13 cellular contexts compared by ENCODE assay signal in genomic region chr4:139184129-139184528, GRCh38. TPM values are rescaled to one million over a fixed set of nuclear protein-coding genes. Genes with fewer than 3 reads are reported as not detected.
DNase-seq lines count a peak whose midpoint lies in the region; ATAC-seq, FAIRE-seq and TF ChIP-seq lines count a peak whose summit lies in the region.
"Had no signal": no experiment of that assay in that cellular context is flagged by ENCODE, and none has a peak within 500 bp of the region (broad histone marks: within the 10 kb centered on the region; RNA-seq: fewer than 3 reads in every experiment).

No MANE protein-coding gene starts in this region.

- H3K4me3 Mint-ChIP-seq in brain (peak overlapping the region in 1 of 5 experiments; percentile 66), glutamatergic neuron (ENCODE audit: unreplicated experiment) (no peak overlapping the region)

- no peak overlapping the region for H3K27ac Mint-ChIP-seq in brain
- no peak overlapping the region for H3K27ac Mint-ChIP-seq in glutamatergic neuron (ENCODE audit: unreplicated experiment)

- H3K27me3 Mint-ChIP-seq in brain (peaks cover 6% of the 10 kb centered on the region), glutamatergic neuron (ENCODE audit: unreplicated experiment) (peaks cover 7% of the 10 kb centered on the region)

- peak; percentile 24 for TF ChIP-seq CTCF in brain (conservative IDR thresholded peaks at IDR 0.05)
- no peak for TF ChIP-seq CTCF in pancreas (IDR thresholded peaks at IDR 0.05)
- no peak for TF ChIP-seq CTCF in glutamatergic neuron (IDR thresholded peaks at IDR 0.05; ENCODE audit: partially characterized antibody, unreplicated experiment)

- H3K4me3 ChIP-seq in Karpas-422 (ENCODE audit: low read length) (no peak overlapping the region), pancreas (no peak overlapping the region)
- H3K4me3 ChIP-seq: BLaER1, heart left ventricle, skin epidermis, upper lobe of left lung had no signal

- H3K4me1 Mint-ChIP-seq in brain: peaks cover 3% of the 10 kb centered on the region
- H3K4me1 Mint-ChIP-seq in glutamatergic neuron (ENCODE audit: low read depth, unreplicated experiment): no peaks in the 10 kb centered on the region

- H3K9me3 Mint-ChIP-seq in brain: no peaks in the 10 kb centered on the region
- H3K9me3 Mint-ChIP-seq in glutamatergic neuron (ENCODE audit: unreplicated experiment): no peaks in the 10 kb centered on the region

- ATAC-seq in pancreas (peak in 3 of 4 donors; percentile 61 to 75 (median 72)), HG02759 (IDR thresholded peaks at IDR 0.05; ENCODE audit: unreplicated experiment) (no peak)

- intact Hi-C loops in pancreas (cut with DNase I): no loop called here

- H3K27me3 ChIP-seq in Karpas-422 (ENCODE audit: low read length) (no peaks in the 10 kb centered on the region), pancreas (no peaks in the 10 kb centered on the region)
- H3K27me3 ChIP-seq: BLaER1, heart left ventricle, upper lobe of left lung had no signal

- no peaks in the 10 kb centered on the region for H3K9me2 ChIP-seq in Karpas-422 (replicated peaks; ENCODE audit: insufficient read depth, low read length)

- no peak for FAIRE-seq in pancreas (lab: Jason Lieb, UNC)

- no peaks in the 10 kb centered on the region for H3K9me3 ChIP-seq in Karpas-422 (ENCODE audit: low read length)
- no peaks in the 10 kb centered on the region for H3K9me3 ChIP-seq in pancreas
- H3K9me3 ChIP-seq: BLaER1, heart left ventricle, upper lobe of left lung had no signal

- H3K4me2 ChIP-seq in Karpas-422 (ENCODE audit: low read depth, low read length, poor library complexity, severe bottlenecking): no peak overlapping the region
- H3K4me2 ChIP-seq: BLaER1 had no signal

- no peak overlapping the region for H3K27ac ChIP-seq in Karpas-422 (ENCODE audit: low read length)
- H3K27ac ChIP-seq in pancreas: no peak overlapping the region
- H3K27ac ChIP-seq: BLaER1, heart left ventricle, skin epidermis, upper lobe of left lung had no signal

- H3K36me3 Mint-ChIP-seq in brain: no peaks in the 10 kb centered on the region
- peaks cover 4% of the 10 kb centered on the region for H3K36me3 Mint-ChIP-seq in glutamatergic neuron (ENCODE audit: unreplicated experiment)

- H2AFZ ChIP-seq in Karpas-422 (ENCODE audit: low read length): no peak overlapping the region

- DNase-seq in NOMO-1 treated with DMSO at 0.1 percent for 48 hours (lab: John Stamatoyannopoulos, UW; ENCODE audit: unreplicated experiment): peak; percentile 43
- DNase-seq in NOMO-1 treated with dmso at 0.1 percent for 144 hours (lab: John Stamatoyannopoulos, UW; ENCODE audit: unreplicated experiment): no peak
- peak; percentile 48 for DNase-seq in Karpas-422
- DNase-seq in pancreas: no peak
- DNase-seq in NCI-H1105 treated with DMSO at 0.1 percent for 48 hours (lab: John Stamatoyannopoulos, UW): no peak
- DNase-seq in glutamatergic neuron: no peak
- DNase-seq: heart left ventricle, NCI-H2227 treated with DMSO at 0.1 percent for 48 hours, upper lobe of left lung had no signal

- no peaks in the 10 kb centered on the region for H3K36me3 ChIP-seq in Karpas-422 (ENCODE audit: insufficient read depth, low read length)
- H3K36me3 ChIP-seq in pancreas: no peaks in the 10 kb centered on the region
- H3K36me3 ChIP-seq: BLaER1, heart left ventricle, upper lobe of left lung had no signal

- H4K20me1 ChIP-seq in Karpas-422 (ENCODE audit: insufficient read depth, low read depth, low read length): no peaks in the 10 kb centered on the region
- H4K20me1 ChIP-seq: BLaER1 had no signal

- H3K79me2 ChIP-seq in Karpas-422 (ENCODE audit: low read length): no peaks in the 10 kb centered on the region

- H3K9ac ChIP-seq in Karpas-422 (ENCODE audit: low read length): no peak overlapping the region
- H3K9ac ChIP-seq: BLaER1 had no signal

- H3K4me1 ChIP-seq in Karpas-422 (ENCODE audit: low read length) (no peaks in the 10 kb centered on the region), pancreas (no peaks in the 10 kb centered on the region)

RNA-seq across cellular contexts. Expression of gene ELF2, which starts 7.1 kb away (rescaled TPM):
- 17.4 and 33.1 TPM in 2 replicates for total RNA-seq in Karpas-422 (2014; rRNA removed; shearing (Covaris generic); ENCODE audit: low replicate concordance)
- polyA plus RNA-seq in brain (ENCODE audit: insufficient read depth, low read depth, low replicate concordance) (15.4 TPM), pancreas (10 to 100 TPM in 1 of 2 donors, 1 to 10 TPM in 1; 9.0 to 14.9 TPM)
- total RNA-seq in pancreas (10 to 100 TPM; 16.6 to 31.6 (median 20.1) TPM), glutamatergic neuron (ENCODE audit: unreplicated experiment) (32.4 TPM)

Comparison
In these comparisons a context has a peak if more than half of its experiments do, and no peak if none do; other contexts are left out.
1. DNase-seq: peak in NOMO-1 treated with DMSO at 0.1 percent for 48 hours (single experiment) and Karpas-422 (single experiment); none in NOMO-1 treated with dmso at 0.1 percent for 144 hours (single experiment), pancreas (0 of 6), NCI-H1105 treated with DMSO at 0.1 percent for 48 hours (single experiment) and glutamatergic neuron (single experiment).
2. CTCF ChIP-seq: peak in brain (2 of 2); none in pancreas (0 of 4) and glutamatergic neuron (single experiment).